Comparison of ENCODE assay signal across 9 cellular contexts in genomic region chr1:8137406-8138244, GRCh38.
DNase-seq lines count a peak whose midpoint lies in the region; ATAC-seq, FAIRE-seq and TF ChIP-seq lines count a peak whose summit lies in the region.
"Had no signal": no experiment of that assay in that cellular context is flagged by ENCODE, and none has a peak within 500 bp of the region (broad histone marks: within the 10 kb centered on the region; RNA-seq: fewer than 3 reads in every experiment).

No MANE protein-coding gene starts in this region.

- TF ChIP-seq CTCF in mucosa of descending colon (IDR thresholded peaks at IDR 0.05): no peak

- H3K27ac Mint-ChIP-seq in activated CD4-positive, alpha-beta T cell treated with anti-CD3 and anti-CD28 coated beads for 36 hours: no peak overlapping the region

- DNase-seq in LoVo (ENCODE audit: low spot score) (peak; percentile 11), dermis blood vessel endothelial cell (peak; percentile 84), mucosa of descending colon (no peak), urothelium cell line (ENCODE audit: low spot score) (peak; percentile 61), HAP-1 (ENCODE audit: low spot score in 2 of 2) (no peak), activated T-cell treated with anti-CD3 and anti-CD28 coated beads for 4 hours (no peak), pons (ENCODE audit: low spot score) (no peak)
- DNase-seq in activated CD4-positive, alpha-beta T cell treated with anti-CD3 and anti-CD28 coated beads for 36 hours: no peak

- H3K4me1 ChIP-seq in mucosa of descending colon (ENCODE audit: low read depth) (no peaks in the 10 kb centered on the region), HAP-1 (no peaks in the 10 kb centered on the region)

- peaks cover 7% of the 10 kb centered on the region for H3K4me1 Mint-ChIP-seq in activated CD4-positive, alpha-beta T cell treated with anti-CD3 and anti-CD28 coated beads for 36 hours

- FAIRE-seq in urothelium cell line (lab: Jason Lieb, UNC): no peak
- FAIRE-seq: frontal cortex had no signal

- peak; percentile 34 for ATAC-seq in mucosa of descending colon
- no peak for ATAC-seq in activated CD4-positive, alpha-beta T cell treated with anti-CD3 and anti-CD28 coated beads for 36 hours

- in situ Hi-C loops in HAP-1 (cut with MboI; ENCODE audit: low sequenced_read_pairs): no loop called here

- intact Hi-C loops in mucosa of descending colon (cut with DNase I, micrococcal nuclease): loop anchor here in 1 of 2 donors (10.0 kb wide), 2 partner anchors 67 to 113 kb away; partner anchors contain the start of gene ERRFI1
- intact Hi-C loops in activated CD4-positive, alpha-beta T cell treated with anti-CD3 and anti-CD28 coated beads for 36 hours (cut with DNase I, micrococcal nuclease): no loop called here

- H3K4me3 ChIP-seq in mucosa of descending colon: no peak overlapping the region
- H3K4me3 ChIP-seq in HAP-1: no peak overlapping the region

- no peaks in the 10 kb centered on the region for H3K36me3 Mint-ChIP-seq in activated CD4-positive, alpha-beta T cell treated with anti-CD3 and anti-CD28 coated beads for 36 hours (ENCODE audit: low read depth)

- H3K9me3 ChIP-seq in mucosa of descending colon (no peaks in the 10 kb centered on the region), HAP-1 (no peaks in the 10 kb centered on the region)

- no peaks in the 10 kb centered on the region for H3K9me3 Mint-ChIP-seq in activated CD4-positive, alpha-beta T cell treated with anti-CD3 and anti-CD28 coated beads for 36 hours (ENCODE audit: low read depth)

- CTCF ChIA-PET in activated CD4-positive, alpha-beta T cell treated with anti-CD3 and anti-CD28 coated beads for 36 hours (lab: Charles Lee): interaction anchor here (1.8 kb wide), 1 partner anchor 15 kb away, joined by 6 read pairs; no protein-coding TSS in a partner anchor

- H3K36me3 ChIP-seq in mucosa of descending colon (ENCODE audit: low read depth) (no peaks in the 10 kb centered on the region), HAP-1 (replicated peaks) (no peaks in the 10 kb centered on the region)

- peaks cover 19% of the 10 kb centered on the region for H3K27me3 Mint-ChIP-seq in activated CD4-positive, alpha-beta T cell treated with anti-CD3 and anti-CD28 coated beads for 36 hours

- peaks cover 4% of the 10 kb centered on the region; the same call in 1 of the 2 replicates for H3K27me3 ChIP-seq in HAP-1 (ENCODE audit: low read depth)

- POLR2A ChIA-PET in activated CD4-positive, alpha-beta T cell treated with anti-CD3 and anti-CD28 coated beads for 36 hours (lab: Charles Lee): interaction anchor here (0.7 kb wide), 1 partner anchor 764 kb away, joined by 3 read pairs; no protein-coding TSS in a partner anchor

- no peak overlapping the region for H3K4me3 Mint-ChIP-seq in activated CD4-positive, alpha-beta T cell treated with anti-CD3 and anti-CD28 coated beads for 36 hours

Comparison
In these comparisons a context has a peak if more than half of its experiments do, and no peak if none do; other contexts are left out.
1. DNase-seq: peak in LoVo (single experiment), dermis blood vessel endothelial cell (single experiment) and urothelium cell line (single experiment); none in mucosa of descending colon (0 of 3), HAP-1 (0 of 2), activated T-cell treated with anti-CD3 and anti-CD28 coated beads for 4 hours (single experiment), activated CD4-positive, alpha-beta T cell treated with anti-CD3 and anti-CD28 coated beads for 36 hours (single experiment) and pons (single experiment).